ENCODE assay signal across 5 cellular contexts in the genomic region with DNA sequence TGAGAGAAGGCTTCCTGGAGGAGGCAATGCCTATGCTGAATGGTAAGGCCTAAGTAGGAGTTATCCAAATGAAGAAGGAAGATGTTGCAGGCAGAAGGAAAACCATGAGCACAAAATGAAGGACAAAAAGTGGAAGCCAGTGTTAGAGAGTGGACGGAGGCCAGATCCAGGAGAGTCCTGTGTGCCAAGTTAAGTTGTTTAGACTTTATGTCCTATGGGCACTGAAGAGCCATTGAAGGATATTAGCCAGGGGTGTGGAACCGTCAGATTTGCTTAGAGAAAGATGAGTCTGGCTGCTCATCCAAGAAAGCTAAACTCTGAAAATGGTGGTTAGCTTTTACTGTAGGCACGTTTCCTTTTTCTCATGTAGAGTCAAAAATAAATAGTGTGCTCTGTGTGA.
"Had no signal": no experiment of that assay in that cellular context is flagged by ENCODE, and none has a peak within 500 bp of the region (broad histone marks: within the 10 kb centered on the region; RNA-seq: fewer than 3 reads in every experiment).

No MANE protein-coding gene starts in this region.

- H3K27ac Mint-ChIP-seq: IgD-negative memory B cell had no signal

- H3K27me3 Mint-ChIP-seq: IgD-negative memory B cell had no signal

- H3K27ac ChIP-seq: HL-60 had no signal

- ATAC-seq: HepG2, K562 had no signal

- H3K4me1 Mint-ChIP-seq: IgD-negative memory B cell had no signal

- H3K4me3 Mint-ChIP-seq: IgD-negative memory B cell had no signal

- H3K4me3 ChIP-seq: K562 had no signal

- H3K36me3 Mint-ChIP-seq: IgD-negative memory B cell had no signal

- DNase-seq: IMR-90 had no signal
